8 cellular contexts compared by ENCODE assay signal in the genomic region with DNA sequence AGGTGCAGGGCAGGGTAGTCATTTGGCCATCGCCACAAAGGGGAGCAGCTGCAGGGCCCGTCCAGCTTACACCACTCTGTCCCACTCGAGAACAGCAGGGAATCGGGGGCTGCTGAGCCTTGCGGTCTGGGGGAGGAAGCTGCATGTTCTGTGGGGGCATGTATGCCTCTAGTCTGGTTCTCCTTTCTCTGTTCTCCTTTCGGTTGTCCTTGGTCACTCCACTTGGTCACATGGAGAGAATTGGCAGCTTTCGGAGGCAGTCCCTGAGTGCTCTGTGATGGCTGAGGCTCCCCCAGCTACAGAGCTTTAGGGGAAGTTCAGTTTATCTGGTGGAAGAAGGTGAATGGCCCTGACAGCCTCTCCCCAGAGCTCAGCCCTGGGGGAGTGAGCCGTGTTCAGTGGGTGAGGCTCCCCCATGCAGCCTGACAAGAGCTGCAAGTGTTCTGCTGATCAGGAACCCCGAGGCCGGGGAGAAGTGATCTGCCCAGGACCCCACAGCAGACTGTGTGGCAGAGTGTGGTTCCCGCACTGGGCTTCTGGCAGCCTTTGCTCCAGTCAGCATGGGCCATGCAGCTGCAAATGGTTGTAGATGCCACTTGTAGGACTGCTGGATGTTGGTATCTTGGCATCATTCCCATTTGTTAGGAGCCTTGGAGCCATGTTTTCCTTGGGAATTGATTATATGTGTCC. TPM values are rescaled to one million over a fixed set of nuclear protein-coding genes. Genes with fewer than 3 reads are reported as not detected.
A peak's percentile ranks its signal among the peaks of the same experiment; 100 is the strongest.
DNase-seq lines count a peak whose midpoint lies in the region; ATAC-seq, FAIRE-seq and TF ChIP-seq lines count a peak whose summit lies in the region.

No MANE protein-coding gene starts in this region.

- H3K9me3 Mint-ChIP-seq in activated naive CD8-positive, alpha-beta T cell treated with anti-CD3 and anti-CD28 coated beads for 36 hours: no peaks in the 10 kb centered on the region

- H3K4me1 Mint-ChIP-seq in activated naive CD8-positive, alpha-beta T cell treated with anti-CD3 and anti-CD28 coated beads for 36 hours: peaks cover 39% of the 10 kb centered on the region

- H3K4me3 Mint-ChIP-seq in activated naive CD8-positive, alpha-beta T cell treated with anti-CD3 and anti-CD28 coated beads for 36 hours: peak overlapping the region; percentile 69

- no peaks in the 10 kb centered on the region for H3K36me3 ChIP-seq in muscle layer of duodenum (ENCODE audit: control insufficient read depth in 1 of 2, insufficient read depth in 2 of 2, low read length in 2 of 2)

- H3K27ac ChIP-seq in muscle layer of duodenum (ENCODE audit: low read length): peak overlapping the region; percentile 68

- H3K27ac Mint-ChIP-seq in activated naive CD8-positive, alpha-beta T cell treated with anti-CD3 and anti-CD28 coated beads for 36 hours: peak overlapping the region; percentile 84

- H3K4me3 ChIP-seq in muscle layer of duodenum (ENCODE audit: low read depth in 1 of 2, low read length in 2 of 2): peak overlapping the region; percentile 41 to 55

- H3K36me3 Mint-ChIP-seq in activated naive CD8-positive, alpha-beta T cell treated with anti-CD3 and anti-CD28 coated beads for 36 hours: no peaks in the 10 kb centered on the region

- peak; percentile 51 for DNase-seq in GM12891 (ENCODE audit: insufficient read length, low spot score)
- DNase-seq in activated naive CD8-positive, alpha-beta T cell treated with anti-CD3 and anti-CD28 coated beads for 36 hours: peak; percentile 30
- no peak for DNase-seq in NCI-H345 (lab: John Stamatoyannopoulos, UW)
- no peak for DNase-seq in stimulated activated naive CD4-positive, alpha-beta T cell treated with Interleukin-2 at 50 U/mL for 16 hours (lab: John Stamatoyannopoulos, UW)

- H3K27me3 ChIP-seq in muscle layer of duodenum (ENCODE audit: low read depth, low read length): no peaks in the 10 kb centered on the region

- no peaks in the 10 kb centered on the region for H3K9me3 ChIP-seq in muscle layer of duodenum (ENCODE audit: control insufficient read depth in 1 of 2, low read length in 2 of 2)

- H3K4me1 ChIP-seq in muscle layer of duodenum (ENCODE audit: control insufficient read depth in 1 of 2, insufficient read depth in 2 of 2, low read length in 2 of 2): peaks cover 15 to 31% of the 10 kb centered on the region in 2 donors

- peak; percentile 99 for FAIRE-seq in GM12891 (lab: Jason Lieb, UNC)

- no peaks in the 10 kb centered on the region for H3K27me3 Mint-ChIP-seq in activated naive CD8-positive, alpha-beta T cell treated with anti-CD3 and anti-CD28 coated beads for 36 hours

- ATAC-seq in GM21367 (IDR thresholded peaks at IDR 0.05; ENCODE audit: unreplicated experiment) (peak; percentile 71), HG03571 (IDR thresholded peaks at IDR 0.05; ENCODE audit: unreplicated experiment) (peak; percentile 84), SK-N-SH treated with all-trans-retinoic acid at 6 μM for 48 hours (no peak)

- TF ChIP-seq POLR2A in GM12891 (IDR thresholded peaks at IDR 0.05; ENCODE audit: low read depth, low read length): peak; percentile 80

TF ChIP-seq in GM12891, 5 proteins besides CTCF, POLR2A, EP300 and RAD21:
- TF ChIP-seq PAX5 (IDR thresholded peaks at IDR 0.05; ENCODE audit: insufficient read depth, low read length, severe bottlenecking) (no peak), POU2F2 (IDR thresholded peaks at IDR 0.05; ENCODE audit: low read depth, low read length) (peak; percentile 68; the same call in 1 of the 2 replicates), POLR2AphosphoS5 (IDR thresholded peaks at IDR 0.05; ENCODE audit: low read depth, low read length) (peak; percentile 56; the same call in 1 of the 2 replicates), TAF1 (IDR thresholded peaks at IDR 0.05; ENCODE audit: low read depth, low read length) (peak; percentile 25; the same call in 1 of the 2 replicates), SPI1 (IDR thresholded peaks at IDR 0.05; ENCODE audit: low read depth, low read length) (peak; percentile 94)
TF ChIP-seq in GM12891: peak in this region for 4.

TF ChIP-seq in SK-N-SH treated with all-trans-retinoic acid at 6 μM for 48 hours, 23 proteins besides CTCF, POLR2A, EP300 and RAD21:
- TF ChIP-seq ISL1 (CRISPR knock-in tag; IDR thresholded peaks at IDR 0.05) (no peak), SNAI2 (CRISPR knock-in tag; IDR thresholded peaks at IDR 0.05) (no peak), GLIS3 (CRISPR knock-in tag; IDR thresholded peaks at IDR 0.05) (no peak), CSDC2 (CRISPR knock-in tag; IDR thresholded peaks at IDR 0.05) (no peak), ZNF565 (CRISPR knock-in tag; conservative IDR thresholded peaks at IDR 0.05; ENCODE audit: low read depth) (no peak)
- TF ChIP-seq, protein P1, sequence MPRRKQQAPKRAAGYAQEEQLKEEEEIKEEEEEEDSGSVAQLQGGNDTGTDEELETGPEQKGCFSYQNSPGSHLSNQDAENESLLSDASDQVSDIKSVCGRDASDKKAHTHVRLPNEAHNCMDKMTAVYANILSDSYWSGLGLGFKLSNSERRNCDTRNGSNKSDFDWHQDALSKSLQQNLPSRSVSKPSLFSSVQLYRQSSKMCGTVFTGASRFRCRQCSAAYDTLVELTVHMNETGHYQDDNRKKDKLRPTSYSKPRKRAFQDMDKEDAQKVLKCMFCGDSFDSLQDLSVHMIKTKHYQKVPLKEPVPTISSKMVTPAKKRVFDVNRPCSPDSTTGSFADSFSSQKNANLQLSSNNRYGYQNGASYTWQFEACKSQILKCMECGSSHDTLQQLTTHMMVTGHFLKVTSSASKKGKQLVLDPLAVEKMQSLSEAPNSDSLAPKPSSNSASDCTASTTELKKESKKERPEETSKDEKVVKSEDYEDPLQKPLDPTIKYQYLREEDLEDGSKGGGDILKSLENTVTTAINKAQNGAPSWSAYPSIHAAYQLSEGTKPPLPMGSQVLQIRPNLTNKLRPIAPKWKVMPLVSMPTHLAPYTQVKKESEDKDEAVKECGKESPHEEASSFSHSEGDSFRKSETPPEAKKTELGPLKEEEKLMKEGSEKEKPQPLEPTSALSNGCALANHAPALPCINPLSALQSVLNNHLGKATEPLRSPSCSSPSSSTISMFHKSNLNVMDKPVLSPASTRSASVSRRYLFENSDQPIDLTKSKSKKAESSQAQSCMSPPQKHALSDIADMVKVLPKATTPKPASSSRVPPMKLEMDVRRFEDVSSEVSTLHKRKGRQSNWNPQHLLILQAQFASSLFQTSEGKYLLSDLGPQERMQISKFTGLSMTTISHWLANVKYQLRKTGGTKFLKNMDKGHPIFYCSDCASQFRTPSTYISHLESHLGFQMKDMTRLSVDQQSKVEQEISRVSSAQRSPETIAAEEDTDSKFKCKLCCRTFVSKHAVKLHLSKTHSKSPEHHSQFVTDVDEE (CRISPR knock-in tag; IDR thresholded peaks at IDR 0.05): no peak
- TF ChIP-seq, protein P2, sequence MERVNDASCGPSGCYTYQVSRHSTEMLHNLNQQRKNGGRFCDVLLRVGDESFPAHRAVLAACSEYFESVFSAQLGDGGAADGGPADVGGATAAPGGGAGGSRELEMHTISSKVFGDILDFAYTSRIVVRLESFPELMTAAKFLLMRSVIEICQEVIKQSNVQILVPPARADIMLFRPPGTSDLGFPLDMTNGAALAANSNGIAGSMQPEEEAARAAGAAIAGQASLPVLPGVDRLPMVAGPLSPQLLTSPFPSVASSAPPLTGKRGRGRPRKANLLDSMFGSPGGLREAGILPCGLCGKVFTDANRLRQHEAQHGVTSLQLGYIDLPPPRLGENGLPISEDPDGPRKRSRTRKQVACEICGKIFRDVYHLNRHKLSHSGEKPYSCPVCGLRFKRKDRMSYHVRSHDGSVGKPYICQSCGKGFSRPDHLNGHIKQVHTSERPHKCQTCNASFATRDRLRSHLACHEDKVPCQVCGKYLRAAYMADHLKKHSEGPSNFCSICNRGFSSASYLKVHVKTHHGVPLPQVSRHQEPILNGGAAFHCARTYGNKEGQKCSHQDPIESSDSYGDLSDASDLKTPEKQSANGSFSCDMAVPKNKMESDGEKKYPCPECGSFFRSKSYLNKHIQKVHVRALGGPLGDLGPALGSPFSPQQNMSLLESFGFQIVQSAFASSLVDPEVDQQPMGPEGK (CRISPR knock-in tag; IDR thresholded peaks at IDR 0.05; ENCODE audit: borderline replicate concordance): no peak
- TF ChIP-seq, protein P3, sequence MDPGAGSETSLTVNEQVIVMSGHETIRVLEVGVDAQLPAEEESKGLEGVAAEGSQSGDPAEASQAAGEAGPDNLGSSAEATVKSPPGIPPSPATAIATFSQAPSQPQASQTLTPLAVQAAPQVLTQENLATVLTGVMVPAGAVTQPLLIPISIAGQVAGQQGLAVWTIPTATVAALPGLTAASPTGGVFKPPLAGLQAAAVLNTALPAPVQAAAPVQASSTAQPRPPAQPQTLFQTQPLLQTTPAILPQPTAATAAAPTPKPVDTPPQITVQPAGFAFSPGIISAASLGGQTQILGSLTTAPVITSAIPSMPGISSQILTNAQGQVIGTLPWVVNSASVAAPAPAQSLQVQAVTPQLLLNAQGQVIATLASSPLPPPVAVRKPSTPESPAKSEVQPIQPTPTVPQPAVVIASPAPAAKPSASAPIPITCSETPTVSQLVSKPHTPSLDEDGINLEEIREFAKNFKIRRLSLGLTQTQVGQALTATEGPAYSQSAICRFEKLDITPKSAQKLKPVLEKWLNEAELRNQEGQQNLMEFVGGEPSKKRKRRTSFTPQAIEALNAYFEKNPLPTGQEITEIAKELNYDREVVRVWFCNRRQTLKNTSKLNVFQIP (CRISPR knock-in tag; IDR thresholded peaks at IDR 0.05; ENCODE audit: borderline replicate concordance, low read depth): no peak

RNA-seq across cellular contexts. Expression of a gene that starts 22.3 kb away (rescaled TPM):
- polyA plus RNA-seq in GM12891 (2012; ENCODE audit: low read depth, missing spikeins): 1.5 TPM
- under 1 TPM; 0.06 to 0.16 TPM for total RNA-seq in activated naive CD8-positive, alpha-beta T cell treated with anti-CD3 and anti-CD28 coated beads for 36 hours

Comparison
In these comparisons a context has a peak if more than half of its experiments do, and no peak if none do; other contexts are left out.
1. DNase-seq: peak in GM12891 (single experiment) and activated naive CD8-positive, alpha-beta T cell treated with anti-CD3 and anti-CD28 coated beads for 36 hours (single experiment); none in NCI-H345 (single experiment) and stimulated activated naive CD4-positive, alpha-beta T cell treated with Interleukin-2 at 50 U/mL for 16 hours (single experiment).